22 cellular contexts compared by ENCODE assay signal in the genomic region with DNA sequence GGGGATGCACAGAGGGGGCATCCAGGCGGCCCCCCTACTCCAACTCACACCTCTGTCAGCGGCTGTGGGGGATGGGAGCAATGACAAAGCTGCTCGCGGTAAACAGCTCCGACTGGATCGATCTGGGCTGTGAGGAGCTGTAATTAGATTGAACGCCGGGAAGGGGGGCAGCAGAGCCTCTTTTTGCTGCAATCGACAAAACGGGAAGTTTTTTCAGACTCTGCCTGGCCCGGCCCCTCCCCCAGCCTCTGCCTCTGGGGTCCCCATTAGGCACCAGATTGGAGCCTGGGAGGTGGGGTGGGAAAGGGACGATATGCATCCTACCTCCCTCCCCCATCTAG. TPM values are rescaled to one million over a fixed set of nuclear protein-coding genes. Genes with fewer than 3 reads are reported as not detected.
DNase-seq lines count a peak whose midpoint lies in the region; ATAC-seq and TF ChIP-seq lines count a peak whose summit lies in the region.
"Had no signal": no experiment of that assay in that cellular context is flagged by ENCODE, and none has a peak within 500 bp of the region (broad histone marks: within the 10 kb centered on the region; RNA-seq: fewer than 3 reads in every experiment).

No MANE protein-coding gene starts in this region.

- peaks cover 4 to 13% of the 10 kb centered on the region in 2 experiments; a peak in 3 of 4 replicates for H3K9me3 ChIP-seq in HCT116 (ENCODE audit: control insufficient read depth in 1 of 2, insufficient read depth in 1 of 2, low read depth in 1 of 2, low read length in 2 of 2)
- H3K9me3 ChIP-seq: BE2C had no signal

- no peak for TF ChIP-seq POLR2A in HCT116 (IDR thresholded peaks at IDR 0.05; ENCODE audit: borderline replicate concordance, extremely low read depth, insufficient read depth, insufficient read length)

- ATAC-seq in HCT116 (no peak), HG02588 (IDR thresholded peaks at IDR 0.05; ENCODE audit: unreplicated experiment) (no peak), HG03432 (IDR thresholded peaks at IDR 0.05; ENCODE audit: unreplicated experiment) (no peak), GM19324 (IDR thresholded peaks at IDR 0.05; ENCODE audit: low FRiP score, unreplicated experiment) (no peak)
- ATAC-seq: GM12878 had no signal

- peaks cover 47% of the 10 kb centered on the region; the same call in 1 of the 2 replicates for H3K79me2 ChIP-seq in HCT116 (ENCODE audit: insufficient read depth, low read length)

- DNase-seq in HCT116 (ENCODE audit: low read depth, low spot score) = no peak
- DNase-seq in Kasumi-1 (lab: John Stamatoyannopoulos, UW) = peak; percentile 21 to 26
- peak; percentile 77 for DNase-seq in glutamatergic neuron
- DNase-seq: ACHN; BE2C; C1 segment of cervical spinal cord; CD4-positive, CD25-positive, alpha-beta regulatory T cell; CD8-positive, alpha-beta memory T cell; COR-L47; DMS 273 treated with DMSO at 0.1 percent for 48 hours; DMS53; DND-41; EL; GM23248; KG1 had no signal

- no peak overlapping the region for H3K27ac Mint-ChIP-seq in glutamatergic neuron (ENCODE audit: unreplicated experiment)
- H3K27ac Mint-ChIP-seq: CD4-positive, CD25-positive, alpha-beta regulatory T cell; CD8-positive, alpha-beta memory T cell had no signal

- POLR2A ChIA-PET in HCT116 (lab: Charles Lee) = no interaction called here

- CTCF ChIA-PET in HCT116 (lab: Charles Lee) = no interaction called here

- H3K9me3 Mint-ChIP-seq in glutamatergic neuron (ENCODE audit: unreplicated experiment) = peaks cover 7% of the 10 kb centered on the region

- no peaks in the 10 kb centered on the region for H4K20me1 ChIP-seq in HCT116 (ENCODE audit: insufficient read depth)

- TF ChIP-seq RAD21 in HCT116 (IDR thresholded peaks at IDR 0.05; ENCODE audit: low read depth) = no peak

- H3K36me3 Mint-ChIP-seq in glutamatergic neuron (ENCODE audit: unreplicated experiment) = peaks cover 18% of the 10 kb centered on the region
- H3K36me3 Mint-ChIP-seq: CD4-positive, CD25-positive, alpha-beta regulatory T cell had no signal

- no peak overlapping the region for H3K9ac ChIP-seq in HCT116 (ENCODE audit: low read length)
- H3K9ac ChIP-seq: GM23248 had no signal

- H3K27me3 ChIP-seq in HCT116 (ENCODE audit: insufficient read depth, low read length) = no peaks in the 10 kb centered on the region

- RAD21 ChIA-PET in HCT116 (lab: Charles Lee; ENCODE audit: low non-redundant PET in 1 of 2, low total read pairs in 2 of 2, uncharacterized antibody in 2 of 2, unreplicated experiment in 2 of 2) = no interaction called here

- H3K4me2 ChIP-seq in HCT116 (ENCODE audit: low read length) = no peak overlapping the region

- H3K27me3 Mint-ChIP-seq in glutamatergic neuron (ENCODE audit: unreplicated experiment) = peaks cover 30% of the 10 kb centered on the region

- H3K27ac ChIP-seq in HCT116 (ENCODE audit: low read depth, low read length) = no peak overlapping the region
- H3K27ac ChIP-seq: GM23248, HL-60 had no signal

- H3K4me3 Mint-ChIP-seq in glutamatergic neuron (ENCODE audit: unreplicated experiment) = no peak overlapping the region
- H3K4me3 Mint-ChIP-seq: CD4-positive, CD25-positive, alpha-beta regulatory T cell; CD8-positive, alpha-beta memory T cell had no signal

- intact Hi-C loops in HCT116 (cut with micrococcal nuclease) = no loop called here

- no peak overlapping the region for H3K4me3 ChIP-seq in HCT116 (replicated peaks in 1 of 2; ENCODE audit: low read depth in 1 of 2, low read length in 2 of 2)
- H3K4me3 ChIP-seq: GM12878, GM23248 had no signal

- TF ChIP-seq CTCF in HCT116 (IDR thresholded peaks at IDR 0.05 in 2 of 3, conservative IDR thresholded peaks at IDR 0.05 in 1 of 3; ENCODE audit: borderline replicate concordance in 1 of 3, insufficient read depth in 1 of 3, low read depth in 2 of 3, low read length in 2 of 3) (no peak), glutamatergic neuron (IDR thresholded peaks at IDR 0.05; ENCODE audit: partially characterized antibody, unreplicated experiment) (no peak)

- H2AFZ ChIP-seq in HCT116 (ENCODE audit: low read depth, low read length, poor library complexity, severe bottlenecking) = no peak overlapping the region
- H2AFZ ChIP-seq: GM23248 had no signal

- H3K36me3 ChIP-seq in HCT116 (ENCODE audit: control insufficient read depth in 1 of 2, insufficient read depth in 2 of 2, low read length in 2 of 2) = 0 out of 4 replicates have a peak, but pooled peaks cover 0 to 7% of the 10 kb centered on the region in 2 experiments
- H3K36me3 ChIP-seq: BE2C had no signal

- H3K4me1 ChIP-seq in HCT116 (ENCODE audit: control insufficient read depth in 1 of 2, insufficient read depth in 2 of 2, low read length in 2 of 2) = peaks cover 27 to 81% of the 10 kb centered on the region in 2 experiments
- H3K4me1 ChIP-seq: BE2C had no signal

- no peaks in the 10 kb centered on the region for H3K9me2 ChIP-seq in HCT116 (ENCODE audit: insufficient read depth)

- H3K4me1 Mint-ChIP-seq in glutamatergic neuron (ENCODE audit: low read depth, unreplicated experiment) = peaks cover 13% of the 10 kb centered on the region
- H3K4me1 Mint-ChIP-seq: CD8-positive, alpha-beta memory T cell had no signal

- BruUV-seq in HCT116 (replicated peaks; lab: Mats Ljungman, UMichigan) = no TSS peak

TF ChIP-seq in HCT116, 20 proteins besides CTCF, POLR2A, EP300 and RAD21:
- TF ChIP-seq SRF (IDR thresholded peaks at IDR 0.05; ENCODE audit: low read depth) (no peak), ZNF274 (IDR thresholded peaks at IDR 0.05; ENCODE audit: low read depth, low read length) (no peak), ELF1 (IDR thresholded peaks at IDR 0.05; ENCODE audit: borderline replicate concordance, low read depth) (no peak), EZH2 (IDR thresholded peaks at IDR 0.05) (no peak), ZBTB33 (IDR thresholded peaks at IDR 0.05; ENCODE audit: extremely low read depth, insufficient replicate concordance, low read length) (no peak), JUND (IDR thresholded peaks at IDR 0.05) (no peak), CBX3 (IDR thresholded peaks at IDR 0.05; ENCODE audit: low read depth) (0 out of 2 replicates have a peak, but pooled peaks have one; percentile 3)

RNA-seq across cellular contexts. Expression of gene ONECUT3, which starts 16.3 kb away (rescaled TPM):
- total RNA-seq in HCT116 (2021; ENCODE audit: unreplicated experiment) (22.1 TPM), glutamatergic neuron (ENCODE audit: unreplicated experiment) (15.4 TPM)
- 9.0 and 9.6 TPM in 2 replicates for polyA plus RNA-seq in HCT116 (2012)
- total RNA-seq: CD4-positive, CD25-positive, alpha-beta regulatory T cell; CD8-positive, alpha-beta memory T cell; G401; GM12878; GM23248; HT1080 had no signal
- polyA plus RNA-seq: CD4-positive, CD25-positive, alpha-beta regulatory T cell; CD8-positive, alpha-beta memory T cell; GM12878; GM23248 had no signal

RNA-seq across cellular contexts. Expression of gene ATP8B3, which starts 42.5 kb away (rescaled TPM):
- 17.0 TPM for total RNA-seq in HCT116 (2021; ENCODE audit: unreplicated experiment)
- 15.6 and 16.5 TPM in 2 replicates for polyA plus RNA-seq in HCT116 (2012)
- 2.5 TPM for total RNA-seq in glutamatergic neuron (ENCODE audit: unreplicated experiment)
